In the genomic region with DNA sequence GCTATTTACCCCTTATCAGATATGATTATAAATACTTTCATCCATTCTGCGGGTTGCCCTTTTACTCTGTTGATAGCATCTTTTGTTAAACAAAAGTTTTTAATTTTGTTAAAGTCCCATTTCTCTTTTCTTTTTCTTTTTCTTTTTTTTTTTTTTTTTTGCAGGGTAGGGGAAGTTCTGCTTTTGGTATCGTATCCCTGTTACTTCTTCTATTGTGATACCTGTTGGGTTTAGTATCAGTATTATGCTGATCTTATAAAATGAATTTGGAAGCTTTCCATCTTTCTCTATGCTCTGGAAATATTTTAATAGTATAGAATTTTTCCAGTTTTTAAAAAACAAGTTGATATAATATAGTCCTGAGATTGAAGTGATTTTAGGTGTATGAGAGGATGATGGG, we compare ENCODE assay signal across 31 cellular contexts.
"Had no signal": no experiment of that assay in that cellular context is flagged by ENCODE, and none has a peak within 500 bp of the region (broad histone marks: within the 10 kb centered on the region; RNA-seq: fewer than 3 reads in every experiment).

No MANE protein-coding gene starts in this region.

- H3K4me1 ChIP-seq: ascending aorta, breast epithelium had no signal

- DNase-seq: activated CD4-positive, alpha-beta memory T cell treated with anti-CD3 and anti-CD28 coated beads, Interleukin-2, amount 10 ng/mL, durations not matched to agents 7 days and 5 days; activated CD4-positive, alpha-beta T cell treated with anti-CD3 and anti-CD28 coated beads for 36 hours; activated CD4-positive, alpha-beta T cell treated with anti-CD3 and anti-CD28 coated beads, Interleukin-2, amount 10 ng/mL, durations not matched to agents 24 days and 14 days; activated CD4-positive, alpha-beta T cell treated with anti-CD3 and anti-CD28 coated beads, Interleukin-2, amount 50 U/mL, for 4 hours; activated CD4-positive, CD25-positive, alpha-beta regulatory T cell; activated CD4-positive, CD25-positive, alpha-beta regulatory T cell treated with anti-CD3 and anti-CD28 coated beads, Interleukin-2, amount 50 U/mL, for 72 hours; activated CD8-positive, alpha-beta memory T cell treated with anti-CD3 and anti-CD28 coated beads, Interleukin-2, amount 50 U/mL, for 48 hours; activated gamma-delta T cell; activated naive CD4-positive, alpha-beta T cell; activated naive CD4-positive, alpha-beta T cell treated with anti-CD3 and anti-CD28 coated beads, Interleukin-2, amount 10 ng/mL, durations not matched to agents 7 days and 5 days; activated naive CD8-positive, alpha-beta T cell treated with anti-CD3 and anti-CD28 coated beads, Interleukin-2, amount 10 ng/mL, durations not matched to agents 7 days and 5 days; activated T-cell treated with anti-CD3 and anti-CD28 coated beads for 4 hours; activated T-cell treated with anti-CD3 and anti-CD28 coated beads, Interleukin-2, amount 50 U/mL, for 24 hours; activated T-cell treated with anti-CD3 and anti-CD28 coated beads, Interleukin-2, amount 50 U/mL, for 72 hours; central memory CD4-positive, alpha-beta T cell; cerebellar nuclear complex; dorsolateral prefrontal cortex; effector memory CD4-positive, alpha-beta T cell; endodermal cell; foreskin fibroblast; head of caudate nucleus; T-helper 2 cell had no signal

- FAIRE-seq: frontal cortex had no signal

- H3K9me3 ChIP-seq: ascending aorta, breast epithelium had no signal

- ATAC-seq: activated CD4-positive, alpha-beta T cell treated with anti-CD3 and anti-CD28 coated beads for 36 hours; activated naive CD4-positive, alpha-beta T cell treated with anti-CD3 and anti-CD28 coated beads, Interleukin-2, amount 50 U/mL, for 72 hours; activated T-cell treated with anti-CD3 and anti-CD28 coated beads, Interleukin-2, amount 50 U/mL, for 72 hours; esophagus mucosa had no signal

- H3K27me3 ChIP-seq: ascending aorta, breast epithelium, cardiac muscle cell, dorsolateral prefrontal cortex had no signal

- H3K9me3 Mint-ChIP-seq: activated CD4-positive, alpha-beta memory T cell treated with anti-CD3 and anti-CD28 coated beads, Interleukin-2, amount 10 ng/mL, durations not matched to agents 7 days and 5 days; activated CD4-positive, alpha-beta T cell treated with anti-CD3 and anti-CD28 coated beads, Interleukin-2, amount 10 ng/mL, durations not matched to agents 24 days and 14 days; activated naive CD4-positive, alpha-beta T cell treated with anti-CD3 and anti-CD28 coated beads, Interleukin-2, amount 10 ng/mL, durations not matched to agents 7 days and 5 days; activated naive CD4-positive, alpha-beta T cell treated with anti-CD3 and anti-CD28 coated beads, Interleukin-2, amount 50 U/mL, for 72 hours; activated naive CD8-positive, alpha-beta T cell treated with anti-CD3 and anti-CD28 coated beads, Interleukin-2, amount 10 ng/mL, durations not matched to agents 7 days and 5 days; activated T-cell treated with anti-CD3 and anti-CD28 coated beads, Interleukin-2, amount 50 U/mL, for 24 hours; activated T-cell treated with anti-CD3 and anti-CD28 coated beads, Interleukin-2, amount 50 U/mL, for 72 hours; brain; dendritic cell treated with granulocyte-macrophage colony-stimulating factor and Interleukin-4, amounts not matched to agents 40 ng/mL and 50 ng/mL, for 4 days; endodermal cell had no signal

- H3K27ac ChIP-seq: ascending aorta, breast epithelium, cardiac muscle cell, coronary artery, dorsolateral prefrontal cortex had no signal

- H3K36me3 ChIP-seq: ascending aorta, breast epithelium had no signal

- H3K27ac Mint-ChIP-seq: activated CD4-positive, alpha-beta memory T cell treated with anti-CD3 and anti-CD28 coated beads, Interleukin-2, amount 10 ng/mL, durations not matched to agents 7 days and 5 days; activated CD4-positive, alpha-beta T cell treated with anti-CD3 and anti-CD28 coated beads for 36 hours; activated CD4-positive, alpha-beta T cell treated with anti-CD3 and anti-CD28 coated beads, Interleukin-2, amount 10 ng/mL, durations not matched to agents 24 days and 14 days; activated naive CD4-positive, alpha-beta T cell treated with anti-CD3 and anti-CD28 coated beads, Interleukin-2, amount 10 ng/mL, durations not matched to agents 7 days and 5 days; activated naive CD4-positive, alpha-beta T cell treated with anti-CD3 and anti-CD28 coated beads, Interleukin-2, amount 50 U/mL, for 72 hours; activated naive CD8-positive, alpha-beta T cell treated with anti-CD3 and anti-CD28 coated beads, Interleukin-2, amount 10 ng/mL, durations not matched to agents 7 days and 5 days; activated T-cell treated with anti-CD3 and anti-CD28 coated beads, Interleukin-2, amount 50 U/mL, for 24 hours; activated T-cell treated with anti-CD3 and anti-CD28 coated beads, Interleukin-2, amount 50 U/mL, for 72 hours; brain; dendritic cell treated with granulocyte-macrophage colony-stimulating factor and Interleukin-4, amounts not matched to agents 40 ng/mL and 50 ng/mL, for 4 days; endodermal cell had no signal

- H3K4me3 Mint-ChIP-seq: activated CD4-positive, alpha-beta memory T cell treated with anti-CD3 and anti-CD28 coated beads, Interleukin-2, amount 10 ng/mL, durations not matched to agents 7 days and 5 days; activated CD4-positive, alpha-beta T cell treated with anti-CD3 and anti-CD28 coated beads for 36 hours; activated CD4-positive, alpha-beta T cell treated with anti-CD3 and anti-CD28 coated beads, Interleukin-2, amount 10 ng/mL, durations not matched to agents 24 days and 14 days; activated naive CD4-positive, alpha-beta T cell treated with anti-CD3 and anti-CD28 coated beads, Interleukin-2, amount 10 ng/mL, durations not matched to agents 7 days and 5 days; activated naive CD8-positive, alpha-beta T cell treated with anti-CD3 and anti-CD28 coated beads, Interleukin-2, amount 10 ng/mL, durations not matched to agents 7 days and 5 days; activated T-cell treated with anti-CD3 and anti-CD28 coated beads, Interleukin-2, amount 50 U/mL, for 24 hours; activated T-cell treated with anti-CD3 and anti-CD28 coated beads, Interleukin-2, amount 50 U/mL, for 72 hours; dendritic cell treated with granulocyte-macrophage colony-stimulating factor and Interleukin-4, amounts not matched to agents 40 ng/mL and 50 ng/mL, for 4 days; endodermal cell had no signal

- H3K27me3 Mint-ChIP-seq: activated CD4-positive, alpha-beta memory T cell treated with anti-CD3 and anti-CD28 coated beads, Interleukin-2, amount 10 ng/mL, durations not matched to agents 7 days and 5 days; activated CD4-positive, alpha-beta T cell treated with anti-CD3 and anti-CD28 coated beads for 36 hours; activated CD4-positive, alpha-beta T cell treated with anti-CD3 and anti-CD28 coated beads, Interleukin-2, amount 10 ng/mL, durations not matched to agents 24 days and 14 days; activated naive CD4-positive, alpha-beta T cell treated with anti-CD3 and anti-CD28 coated beads, Interleukin-2, amount 10 ng/mL, durations not matched to agents 7 days and 5 days; activated naive CD8-positive, alpha-beta T cell treated with anti-CD3 and anti-CD28 coated beads, Interleukin-2, amount 10 ng/mL, durations not matched to agents 7 days and 5 days; activated T-cell treated with anti-CD3 and anti-CD28 coated beads, Interleukin-2, amount 50 U/mL, for 24 hours; dendritic cell treated with granulocyte-macrophage colony-stimulating factor and Interleukin-4, amounts not matched to agents 40 ng/mL and 50 ng/mL, for 4 days had no signal

- H3K4me3 ChIP-seq: ascending aorta, breast epithelium, cardiac muscle cell, coronary artery, dorsolateral prefrontal cortex had no signal
